In the genomic region with DNA sequence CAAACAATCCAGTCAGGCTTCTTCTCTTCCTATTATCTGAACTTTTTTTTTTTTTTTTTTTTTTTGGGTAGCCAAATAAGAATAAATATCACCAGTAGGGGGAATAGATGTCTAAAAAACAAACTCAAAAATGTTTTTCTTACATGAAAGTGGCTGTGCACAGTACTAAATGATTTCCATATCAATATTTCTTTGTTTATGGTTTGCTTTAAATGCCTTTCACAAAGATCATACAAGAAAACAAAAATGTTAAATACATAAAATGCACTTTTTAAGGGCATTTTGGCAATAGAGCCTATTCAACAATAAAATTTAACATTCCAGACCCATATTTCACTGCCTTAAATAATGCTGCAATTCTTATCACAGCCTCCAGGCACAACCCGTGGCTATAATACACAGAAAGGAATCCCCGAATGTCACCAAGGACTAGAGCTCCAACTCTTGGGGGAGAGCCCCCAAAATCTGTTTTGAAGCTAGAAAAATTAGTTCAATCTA, we compare ENCODE assay signal across 2 cellular contexts.
TF ChIP-seq lines count a peak whose summit lies in the region.

No MANE protein-coding gene starts in this region.

TF ChIP-seq in HCT116, 20 proteins besides CTCF, POLR2A, EP300 and RAD21 (continued from another document):
- TF ChIP-seq, protein P1, sequence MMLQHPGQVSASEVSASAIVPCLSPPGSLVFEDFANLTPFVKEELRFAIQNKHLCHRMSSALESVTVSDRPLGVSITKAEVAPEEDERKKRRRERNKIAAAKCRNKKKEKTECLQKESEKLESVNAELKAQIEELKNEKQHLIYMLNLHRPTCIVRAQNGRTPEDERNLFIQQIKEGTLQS (IDR thresholded peaks at IDR 0.05), result no peak
- TF ChIP-seq EZH2 (IDR thresholded peaks at IDR 0.05) (no peak), YY1 (IDR thresholded peaks at IDR 0.05; ENCODE audit: extremely low read depth, insufficient replicate concordance, low read depth, low read length) (no peak), JUND (IDR thresholded peaks at IDR 0.05) (no peak), CEBPB (IDR thresholded peaks at IDR 0.05; ENCODE audit: low read depth) (no peak), ZNF274 (IDR thresholded peaks at IDR 0.05; ENCODE audit: low read depth, low read length) (no peak), SRF (IDR thresholded peaks at IDR 0.05; ENCODE audit: low read depth) (no peak)
- TF ChIP-seq, protein P2, sequence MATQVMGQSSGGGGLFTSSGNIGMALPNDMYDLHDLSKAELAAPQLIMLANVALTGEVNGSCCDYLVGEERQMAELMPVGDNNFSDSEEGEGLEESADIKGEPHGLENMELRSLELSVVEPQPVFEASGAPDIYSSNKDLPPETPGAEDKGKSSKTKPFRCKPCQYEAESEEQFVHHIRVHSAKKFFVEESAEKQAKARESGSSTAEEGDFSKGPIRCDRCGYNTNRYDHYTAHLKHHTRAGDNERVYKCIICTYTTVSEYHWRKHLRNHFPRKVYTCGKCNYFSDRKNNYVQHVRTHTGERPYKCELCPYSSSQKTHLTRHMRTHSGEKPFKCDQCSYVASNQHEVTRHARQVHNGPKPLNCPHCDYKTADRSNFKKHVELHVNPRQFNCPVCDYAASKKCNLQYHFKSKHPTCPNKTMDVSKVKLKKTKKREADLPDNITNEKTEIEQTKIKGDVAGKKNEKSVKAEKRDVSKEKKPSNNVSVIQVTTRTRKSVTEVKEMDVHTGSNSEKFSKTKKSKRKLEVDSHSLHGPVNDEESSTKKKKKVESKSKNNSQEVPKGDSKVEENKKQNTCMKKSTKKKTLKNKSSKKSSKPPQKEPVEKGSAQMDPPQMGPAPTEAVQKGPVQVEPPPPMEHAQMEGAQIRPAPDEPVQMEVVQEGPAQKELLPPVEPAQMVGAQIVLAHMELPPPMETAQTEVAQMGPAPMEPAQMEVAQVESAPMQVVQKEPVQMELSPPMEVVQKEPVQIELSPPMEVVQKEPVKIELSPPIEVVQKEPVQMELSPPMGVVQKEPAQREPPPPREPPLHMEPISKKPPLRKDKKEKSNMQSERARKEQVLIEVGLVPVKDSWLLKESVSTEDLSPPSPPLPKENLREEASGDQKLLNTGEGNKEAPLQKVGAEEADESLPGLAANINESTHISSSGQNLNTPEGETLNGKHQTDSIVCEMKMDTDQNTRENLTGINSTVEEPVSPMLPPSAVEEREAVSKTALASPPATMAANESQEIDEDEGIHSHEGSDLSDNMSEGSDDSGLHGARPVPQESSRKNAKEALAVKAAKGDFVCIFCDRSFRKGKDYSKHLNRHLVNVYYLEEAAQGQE (IDR thresholded peaks at IDR 0.05; ENCODE audit: low read depth), result no peak

TF ChIP-seq in liver, 16 proteins besides CTCF, POLR2A, EP300 and RAD21 (continued from another document):
- TF ChIP-seq, protein P3, sequence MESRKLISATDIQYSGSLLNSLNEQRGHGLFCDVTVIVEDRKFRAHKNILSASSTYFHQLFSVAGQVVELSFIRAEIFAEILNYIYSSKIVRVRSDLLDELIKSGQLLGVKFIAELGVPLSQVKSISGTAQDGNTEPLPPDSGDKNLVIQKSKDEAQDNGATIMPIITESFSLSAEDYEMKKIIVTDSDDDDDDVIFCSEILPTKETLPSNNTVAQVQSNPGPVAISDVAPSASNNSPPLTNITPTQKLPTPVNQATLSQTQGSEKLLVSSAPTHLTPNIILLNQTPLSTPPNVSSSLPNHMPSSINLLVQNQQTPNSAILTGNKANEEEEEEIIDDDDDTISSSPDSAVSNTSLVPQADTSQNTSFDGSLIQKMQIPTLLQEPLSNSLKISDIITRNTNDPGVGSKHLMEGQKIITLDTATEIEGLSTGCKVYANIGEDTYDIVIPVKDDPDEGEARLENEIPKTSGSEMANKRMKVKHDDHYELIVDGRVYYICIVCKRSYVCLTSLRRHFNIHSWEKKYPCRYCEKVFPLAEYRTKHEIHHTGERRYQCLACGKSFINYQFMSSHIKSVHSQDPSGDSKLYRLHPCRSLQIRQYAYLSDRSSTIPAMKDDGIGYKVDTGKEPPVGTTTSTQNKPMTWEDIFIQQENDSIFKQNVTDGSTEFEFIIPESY (IDR thresholded peaks at IDR 0.05), result no peak
- TF ChIP-seq RXRA (IDR thresholded peaks at IDR 0.05) (no peak), FOXA1 (IDR thresholded peaks at IDR 0.05) (no peak), HNF4G (IDR thresholded peaks at IDR 0.05) (no peak), GABPA (IDR thresholded peaks at IDR 0.05 in 1 of 2, conservative IDR thresholded peaks at IDR 0.05 in 1 of 2) (no peak), FOXA2 (IDR thresholded peaks at IDR 0.05) (no peak)
- TF ChIP-seq, protein P4, sequence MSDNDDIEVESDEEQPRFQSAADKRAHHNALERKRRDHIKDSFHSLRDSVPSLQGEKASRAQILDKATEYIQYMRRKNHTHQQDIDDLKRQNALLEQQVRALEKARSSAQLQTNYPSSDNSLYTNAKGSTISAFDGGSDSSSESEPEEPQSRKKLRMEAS (IDR thresholded peaks at IDR 0.05), result no peak
TF ChIP-seq in liver: peak in this region for 0.
